Comparison of ENCODE assay signal across 6 cellular contexts in genomic region chr16:55008836-55009510, GRCh38.
"Had no signal": no experiment of that assay in that cellular context is flagged by ENCODE, and none has a peak within 500 bp of the region (broad histone marks: within the 10 kb centered on the region; RNA-seq: fewer than 3 reads in every experiment).

No MANE protein-coding gene starts in this region.

- H3K36me3 Mint-ChIP-seq: IgD-negative memory B cell had no signal

- H3K27ac Mint-ChIP-seq: IgD-negative memory B cell had no signal

- H3K4me3 ChIP-seq: K562 had no signal

- DNase-seq: IMR-90, KBM-7 had no signal

- ATAC-seq: HepG2, K562 had no signal

- H3K27ac ChIP-seq: HL-60 had no signal

- H3K4me3 Mint-ChIP-seq: IgD-negative memory B cell had no signal

- H3K4me1 Mint-ChIP-seq: IgD-negative memory B cell had no signal
